In the genomic region with DNA sequence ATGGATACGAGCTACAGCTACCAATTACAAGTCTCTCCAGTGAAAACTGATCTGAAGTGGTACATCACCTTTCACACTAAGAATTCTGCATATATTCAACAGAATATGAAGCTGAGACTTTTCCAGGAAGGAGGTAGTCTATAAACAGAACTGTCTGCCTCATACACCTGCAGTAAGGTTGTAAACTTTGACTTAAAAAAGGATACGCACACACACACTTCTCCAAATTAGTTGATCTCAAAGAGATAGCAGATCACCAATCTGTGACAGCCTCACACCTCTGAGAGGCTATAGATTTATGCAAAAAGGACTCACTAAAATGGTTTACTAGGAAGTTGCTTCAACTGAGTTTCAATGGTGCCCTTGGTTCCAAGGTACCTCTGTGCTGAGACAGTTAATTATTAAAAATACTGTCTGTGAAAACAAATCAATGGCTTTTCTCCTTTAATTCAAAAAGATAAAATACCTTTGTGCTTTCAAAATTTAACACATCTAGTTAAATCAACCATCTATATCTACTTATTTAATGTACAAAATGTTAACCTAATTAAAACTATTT, we compare ENCODE assay signal across 2 cellular contexts.
TF ChIP-seq lines count a peak whose summit lies in the region.

No MANE protein-coding gene starts in this region.

TF ChIP-seq in liver, 16 proteins besides CTCF, POLR2A, EP300 and RAD21:
- TF ChIP-seq HNF4A (conservative IDR thresholded peaks at IDR 0.05) (peak; percentile 53 to 56), YY1 (IDR thresholded peaks at IDR 0.05) (peak; percentile 54), FOXA2 (IDR thresholded peaks at IDR 0.05) (no peak), RXRA (IDR thresholded peaks at IDR 0.05) (no peak), NR2F2 (IDR thresholded peaks at IDR 0.05) (no peak)
- TF ChIP-seq, protein P1, sequence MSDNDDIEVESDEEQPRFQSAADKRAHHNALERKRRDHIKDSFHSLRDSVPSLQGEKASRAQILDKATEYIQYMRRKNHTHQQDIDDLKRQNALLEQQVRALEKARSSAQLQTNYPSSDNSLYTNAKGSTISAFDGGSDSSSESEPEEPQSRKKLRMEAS (IDR thresholded peaks at IDR 0.05): no peak

TF ChIP-seq in HepG2, 621 proteins besides CTCF, POLR2A, EP300 and RAD21:
- TF ChIP-seq ZSCAN29 (CRISPR knock-in tag; conservative IDR thresholded peaks at IDR 0.05) (no peak), ELF3 (CRISPR knock-in tag; IDR thresholded peaks at IDR 0.05) (no peak), ZNF160 (CRISPR knock-in tag; IDR thresholded peaks at IDR 0.05) (no peak), TAF15 (IDR thresholded peaks at IDR 0.05; ENCODE audit: low read depth, low read length, poor library complexity, severe bottlenecking) (no peak), ZNF446 (CRISPR knock-in tag; IDR thresholded peaks at IDR 0.05) (no peak), RFX3 (CRISPR knock-in tag; IDR thresholded peaks at IDR 0.05) (no peak), TEAD3 (CRISPR knock-in tag; optimal IDR thresholded peaks at IDR 0.05; ENCODE audit: borderline replicate concordance) (no peak), PPARG (CRISPR knock-in tag; conservative IDR thresholded peaks at IDR 0.05) (no peak), TCF7L2 (IDR thresholded peaks at IDR 0.05; ENCODE audit: low read depth, low read length) (no peak)
- TF ChIP-seq, protein P2, sequence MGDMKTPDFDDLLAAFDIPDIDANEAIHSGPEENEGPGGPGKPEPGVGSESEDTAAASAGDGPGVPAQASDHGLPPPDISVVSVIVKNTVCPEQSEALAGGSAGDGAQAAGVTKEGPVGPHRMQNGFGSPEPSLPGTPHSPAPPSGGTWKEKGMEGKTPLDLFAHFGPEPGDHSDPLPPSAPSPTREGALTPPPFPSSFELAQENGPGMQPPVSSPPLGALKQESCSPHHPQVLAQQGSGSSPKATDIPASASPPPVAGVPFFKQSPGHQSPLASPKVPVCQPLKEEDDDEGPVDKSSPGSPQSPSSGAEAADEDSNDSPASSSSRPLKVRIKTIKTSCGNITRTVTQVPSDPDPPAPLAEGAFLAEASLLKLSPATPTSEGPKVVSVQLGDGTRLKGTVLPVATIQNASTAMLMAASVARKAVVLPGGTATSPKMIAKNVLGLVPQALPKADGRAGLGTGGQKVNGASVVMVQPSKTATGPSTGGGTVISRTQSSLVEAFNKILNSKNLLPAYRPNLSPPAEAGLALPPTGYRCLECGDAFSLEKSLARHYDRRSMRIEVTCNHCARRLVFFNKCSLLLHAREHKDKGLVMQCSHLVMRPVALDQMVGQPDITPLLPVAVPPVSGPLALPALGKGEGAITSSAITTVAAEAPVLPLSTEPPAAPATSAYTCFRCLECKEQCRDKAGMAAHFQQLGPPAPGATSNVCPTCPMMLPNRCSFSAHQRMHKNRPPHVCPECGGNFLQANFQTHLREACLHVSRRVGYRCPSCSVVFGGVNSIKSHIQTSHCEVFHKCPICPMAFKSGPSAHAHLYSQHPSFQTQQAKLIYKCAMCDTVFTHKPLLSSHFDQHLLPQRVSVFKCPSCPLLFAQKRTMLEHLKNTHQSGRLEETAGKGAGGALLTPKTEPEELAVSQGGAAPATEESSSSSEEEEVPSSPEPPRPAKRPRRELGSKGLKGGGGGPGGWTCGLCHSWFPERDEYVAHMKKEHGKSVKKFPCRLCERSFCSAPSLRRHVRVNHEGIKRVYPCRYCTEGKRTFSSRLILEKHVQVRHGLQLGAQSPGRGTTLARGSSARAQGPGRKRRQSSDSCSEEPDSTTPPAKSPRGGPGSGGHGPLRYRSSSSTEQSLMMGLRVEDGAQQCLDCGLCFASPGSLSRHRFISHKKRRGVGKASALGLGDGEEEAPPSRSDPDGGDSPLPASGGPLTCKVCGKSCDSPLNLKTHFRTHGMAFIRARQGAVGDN (CRISPR knock-in tag; IDR thresholded peaks at IDR 0.05): no peak
